In the genomic region with DNA sequence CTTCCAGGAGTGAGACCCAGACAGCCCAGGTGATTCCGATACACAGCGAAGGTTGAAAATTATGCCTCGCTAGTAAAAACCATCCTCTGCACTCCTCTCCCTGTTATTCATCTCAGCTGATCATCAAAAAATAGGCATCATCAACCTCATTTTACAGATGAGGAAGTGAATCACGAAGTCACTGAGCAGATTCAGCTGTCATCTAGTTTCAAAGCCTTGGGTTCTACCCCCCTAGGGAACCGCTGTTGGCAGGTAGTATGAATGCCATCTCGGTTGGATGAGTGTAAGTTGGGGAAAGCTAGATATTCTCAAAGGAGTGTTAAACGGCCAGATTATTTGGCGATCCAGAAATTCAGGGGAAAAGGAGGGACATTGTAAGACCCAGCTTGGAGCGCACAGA, we compare ENCODE assay signal across 18 cellular contexts. TPM values are rescaled to one million over a fixed set of nuclear protein-coding genes. Genes with fewer than 3 reads are reported as not detected.
"Had no signal": no experiment of that assay in that cellular context is flagged by ENCODE, and none has a peak within 500 bp of the region (broad histone marks: within the 10 kb centered on the region; RNA-seq: fewer than 3 reads in every experiment).

No MANE protein-coding gene starts in this region.

- FAIRE-seq: endothelial cell of umbilical vein had no signal

- H3K9me3 Mint-ChIP-seq: activated CD4-positive, alpha-beta T cell treated with anti-CD3 and anti-CD28 coated beads, Interleukin-2, amount 10 ng/mL, durations not matched to agents 24 days and 14 days; nephron progenitor cell had no signal

- H3K27ac Mint-ChIP-seq: activated CD4-positive, alpha-beta T cell treated with anti-CD3 and anti-CD28 coated beads, Interleukin-2, amount 10 ng/mL, durations not matched to agents 24 days and 14 days; activated CD8-positive, alpha-beta T cell treated with anti-CD3 and anti-CD28 coated beads, Interleukin-2, amount 10 ng/mL, durations not matched to agents 7 days and 5 days; activated naive CD8-positive, alpha-beta T cell; nephron progenitor cell; T-helper 17 cell had no signal

- H3K36me3 Mint-ChIP-seq: activated naive CD8-positive, alpha-beta T cell had no signal

- ATAC-seq: activated CD8-positive, alpha-beta T cell treated with anti-CD3 and anti-CD28 coated beads, Interleukin-2, amount 10 ng/mL, durations not matched to agents 7 days and 5 days; left ventricle myocardium superior; sciatic nerve; T-helper 17 cell had no signal

- H3K9me3 ChIP-seq: esophagus squamous epithelium, prostate gland, thoracic aorta had no signal

- H3K36me3 ChIP-seq: esophagus squamous epithelium, prostate gland, thoracic aorta had no signal

- H3K4me3 ChIP-seq: coronary artery, esophagus squamous epithelium, prostate gland, thoracic aorta had no signal

- H3K27ac ChIP-seq: coronary artery, esophagus squamous epithelium, prostate gland, thoracic aorta had no signal

- H3K4me1 ChIP-seq: prostate gland had no signal

- H3K4me3 Mint-ChIP-seq: activated CD4-positive, alpha-beta T cell treated with anti-CD3 and anti-CD28 coated beads, Interleukin-2, amount 10 ng/mL, durations not matched to agents 24 days and 14 days; activated CD8-positive, alpha-beta T cell treated with anti-CD3 and anti-CD28 coated beads, Interleukin-2, amount 10 ng/mL, durations not matched to agents 7 days and 5 days; activated naive CD8-positive, alpha-beta T cell; nephron progenitor cell; T-helper 17 cell had no signal

- DNase-seq: activated CD4-positive, alpha-beta T cell treated with anti-CD3 and anti-CD28 coated beads, Interleukin-2, amount 10 ng/mL, durations not matched to agents 24 days and 14 days; activated CD8-positive, alpha-beta T cell treated with anti-CD3 and anti-CD28 coated beads, Interleukin-2, amount 10 ng/mL, durations not matched to agents 7 days and 5 days; activated gamma-delta T cell treated with Interleukin-2 at 50 U/mL for 16 hours; amniotic stem cell; effector CD4-positive, alpha-beta T cell; esophagus squamous epithelium; left ventricle myocardium superior; nephron progenitor cell; T-helper 17 cell had no signal

RNA-seq across cellular contexts. Expression of a gene that starts 2.0 kb away (rescaled TPM):
- total RNA-seq: activated CD4-positive, alpha-beta T cell treated with anti-CD3 and anti-CD28 coated beads, Interleukin-2, amount 10 ng/mL, durations not matched to agents 24 days and 14 days; activated CD8-positive, alpha-beta T cell treated with anti-CD3 and anti-CD28 coated beads, Interleukin-2, amount 10 ng/mL, durations not matched to agents 7 days and 5 days; endothelial cell of umbilical vein; fibroblast of villous mesenchyme; thoracic aorta had no signal
- polyA plus RNA-seq: endothelial cell of umbilical vein had no signal

RNA-seq across cellular contexts. Expression of a gene that starts 42.6 kb away (rescaled TPM):
- total RNA-seq: activated CD4-positive, alpha-beta T cell treated with anti-CD3 and anti-CD28 coated beads, Interleukin-2, amount 10 ng/mL, durations not matched to agents 24 days and 14 days; activated CD8-positive, alpha-beta T cell treated with anti-CD3 and anti-CD28 coated beads, Interleukin-2, amount 10 ng/mL, durations not matched to agents 7 days and 5 days; endothelial cell of umbilical vein; esophagus squamous epithelium; fibroblast of villous mesenchyme; kidney epithelial cell; left ventricle myocardium superior; omental fat pad; prostate gland; sciatic nerve; T-helper 17 cell; thoracic aorta had no signal
- polyA plus RNA-seq: endothelial cell of umbilical vein had no signal
